Comparison of ENCODE assay signal across 8 cellular contexts in the genomic region with DNA sequence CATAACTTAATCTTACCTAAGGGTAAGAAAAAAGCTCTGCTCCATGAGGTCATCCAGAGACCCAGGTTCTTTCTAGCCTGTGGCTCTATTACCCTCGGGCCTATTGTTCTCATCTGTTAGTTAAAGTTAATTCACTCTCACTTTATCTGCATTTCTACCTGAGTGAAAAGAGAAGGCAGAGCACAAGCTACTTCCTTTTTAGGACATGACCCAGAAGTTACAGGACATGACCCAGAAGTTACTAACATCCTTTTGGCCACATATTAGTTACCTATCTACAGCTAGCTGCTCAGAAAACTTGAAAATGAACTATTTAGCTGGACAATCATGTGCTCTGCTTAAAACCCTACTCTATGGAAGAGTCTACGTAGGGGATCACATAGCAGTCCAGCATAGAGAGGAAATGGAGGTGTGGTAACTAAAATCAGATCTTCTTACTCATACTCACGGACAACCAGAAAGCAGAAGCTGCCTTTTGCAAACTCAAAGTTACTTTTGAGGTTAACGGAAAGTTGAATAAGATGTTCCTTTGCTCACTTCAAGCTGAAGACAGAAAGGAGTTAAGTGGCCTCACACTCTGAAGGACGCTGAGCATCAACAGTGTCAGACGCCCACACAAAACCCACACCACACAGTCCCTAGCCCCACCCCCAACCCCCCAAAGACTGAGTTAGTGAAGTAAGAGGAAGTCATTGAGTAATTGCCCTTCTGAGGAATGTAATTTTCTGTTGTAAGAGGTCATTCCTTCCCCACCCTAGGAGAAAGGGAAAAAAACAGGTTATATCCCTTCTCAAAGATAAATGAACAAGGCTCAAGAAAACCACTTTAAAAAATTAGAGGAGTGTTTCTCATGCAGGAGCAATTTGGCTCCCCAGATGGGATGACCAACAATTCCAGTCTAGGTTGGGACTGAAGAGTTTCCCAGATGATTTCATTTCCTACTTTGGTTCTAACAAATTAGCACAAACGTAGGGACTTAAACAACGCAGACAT.
A peak's percentile ranks its signal among the peaks of the same experiment; 100 is the strongest.
DNase-seq lines count a peak whose midpoint lies in the region; ATAC-seq and TF ChIP-seq lines count a peak whose summit lies in the region.

No MANE protein-coding gene starts in this region.

- H3K4me3 ChIP-seq in fibroblast of mammary gland (ENCODE audit: control insufficient read depth, low read depth, low read length), result no peak overlapping the region

- TF ChIP-seq CTCF in fibroblast of mammary gland (conservative IDR thresholded peaks at IDR 0.05; ENCODE audit: control insufficient read depth, insufficient read depth, low read depth, low read length), result no peak

- ATAC-seq in GM18868 (IDR thresholded peaks at IDR 0.05; ENCODE audit: unreplicated experiment) (peak; percentile 61), HG03025 (IDR thresholded peaks at IDR 0.05; ENCODE audit: low FRiP score, unreplicated experiment) (peak; percentile 60)

- intact Hi-C loops in posterior cingulate gyrus (cut with DNase I), result no loop called here

- DNase-seq in activated CD4-positive, alpha-beta T cell treated with anti-CD3 and anti-CD28 coated beads for 24 hours (ENCODE audit: low read depth in 2 of 2), result peak; percentile 46 to 64
- DNase-seq in fibroblast of mammary gland (ENCODE audit: low read depth) (peak; percentile 66), posterior cingulate gyrus (no peak), NCI-H1436 treated with DMSO at 0.1 percent for 48 hours (lab: John Stamatoyannopoulos, UW) (no peak), NCI-H2227 treated with DMSO at 0.1 percent for 48 hours (lab: John Stamatoyannopoulos, UW) (no peak)
- peak; percentile 80 to 89 for DNase-seq in stimulated activated CD8-positive, alpha-beta memory T cell treated with anti-CD3 and anti-CD28 coated beads, Interleukin-7, amount 100 ng/mL, for 4 hours (ENCODE audit: low read depth in 2 of 2)

Comparison
In these comparisons a context has a peak if more than half of its experiments do, and no peak if none do; other contexts are left out.
1. DNase-seq: peak in activated CD4-positive, alpha-beta T cell treated with anti-CD3 and anti-CD28 coated beads for 24 hours (2 of 2), fibroblast of mammary gland (single experiment) and stimulated activated CD8-positive, alpha-beta memory T cell treated with anti-CD3 and anti-CD28 coated beads, Interleukin-7, amount 100 ng/mL, for 4 hours (2 of 2); none in posterior cingulate gyrus (0 of 10), NCI-H1436 treated with DMSO at 0.1 percent for 48 hours (single experiment) and NCI-H2227 treated with DMSO at 0.1 percent for 48 hours (single experiment).